27 cellular contexts compared by ENCODE assay signal in genomic region chr17:71993363-71993762, GRCh38.
"Had no signal": no experiment of that assay in that cellular context is flagged by ENCODE, and none has a peak within 500 bp of the region (broad histone marks: within the 10 kb centered on the region; RNA-seq: fewer than 3 reads in every experiment).

No MANE protein-coding gene starts in this region.

- H3K36me3 ChIP-seq: heart left ventricle, left ventricle myocardium inferior, pancreas, prostate gland, sigmoid colon, tibial nerve, upper lobe of left lung, uterus had no signal

- H3K27me3 ChIP-seq: pancreas, sigmoid colon, tibial nerve, upper lobe of left lung, uterus had no signal

- H3K4me3 ChIP-seq: heart left ventricle, left ventricle myocardium inferior, lung, pancreas, prostate gland, sigmoid colon, tibial nerve, upper lobe of left lung, uterus had no signal

- H3K9me3 Mint-ChIP-seq: mesothelial cell of epicardium; stimulated activated memory B cell treated with anti-CD40 and anti-IgM and Interleukin-4, amounts not matched to agents 10 μg/mL and 1 μg/mL and 100 μg/mL, for 72 hours had no signal

- FAIRE-seq: islet of Langerhans, pancreas, small intestine had no signal

- H3K4me1 Mint-ChIP-seq: immature natural killer cell; naive thymus-derived CD4-positive, alpha-beta T cell; stimulated activated memory B cell treated with anti-CD40 and anti-IgM and Interleukin-4, amounts not matched to agents 10 μg/mL and 1 μg/mL and 100 μg/mL, for 72 hours; stimulated activated naive CD8-positive, alpha-beta T cell treated with anti-CD3 and anti-CD28 coated beads, Interleukin-15, amount 100 ng/mL, for 72 hours had no signal

- ATAC-seq: heart left ventricle; naive thymus-derived CD4-positive, alpha-beta T cell; natural killer cell treated with Interleukin-12 subunit alpha and Interleukin-12 subunit beta and Interleukin-15 and Interleukin-18, amount 100 ng/mL, for 72 hours; pancreas; stimulated activated memory B cell treated with anti-CD40 and anti-IgM and Interleukin-4, amounts not matched to agents 10 μg/mL and 1 μg/mL and 100 μg/mL, for 72 hours; stimulated activated naive CD8-positive, alpha-beta T cell treated with anti-CD3 and anti-CD28 coated beads, Interleukin-15, amount 100 ng/mL, for 72 hours had no signal

- H3K27ac Mint-ChIP-seq: immature natural killer cell; mesothelial cell of epicardium; naive thymus-derived CD4-positive, alpha-beta T cell; natural killer cell treated with Interleukin-12 subunit alpha and Interleukin-12 subunit beta and Interleukin-15 and Interleukin-18, amount 100 ng/mL, for 72 hours; stimulated activated memory B cell treated with anti-CD40 and anti-IgM and Interleukin-4, amounts not matched to agents 10 μg/mL and 1 μg/mL and 100 μg/mL, for 72 hours; stimulated activated naive CD8-positive, alpha-beta T cell treated with anti-CD3 and anti-CD28 coated beads, Interleukin-15, amount 100 ng/mL, for 72 hours had no signal

- H3K36me3 Mint-ChIP-seq: immature natural killer cell; mesothelial cell of epicardium; naive thymus-derived CD4-positive, alpha-beta T cell; natural killer cell treated with Interleukin-12 subunit alpha and Interleukin-12 subunit beta and Interleukin-15 and Interleukin-18, amount 100 ng/mL, for 72 hours; stimulated activated memory B cell treated with anti-CD40 and anti-IgM and Interleukin-4, amounts not matched to agents 10 μg/mL and 1 μg/mL and 100 μg/mL, for 72 hours had no signal

- H3K27me3 Mint-ChIP-seq: naive thymus-derived CD4-positive, alpha-beta T cell; natural killer cell treated with Interleukin-12 subunit alpha and Interleukin-12 subunit beta and Interleukin-15 and Interleukin-18, amount 100 ng/mL, for 72 hours; stimulated activated memory B cell treated with anti-CD40 and anti-IgM and Interleukin-4, amounts not matched to agents 10 μg/mL and 1 μg/mL and 100 μg/mL, for 72 hours; stimulated activated naive CD8-positive, alpha-beta T cell treated with anti-CD3 and anti-CD28 coated beads, Interleukin-15, amount 100 ng/mL, for 72 hours had no signal

- H3K27ac ChIP-seq: heart left ventricle, left ventricle myocardium inferior, pancreas, prostate gland, sigmoid colon, tibial nerve, upper lobe of left lung, uterus had no signal

- H3K4me1 ChIP-seq: left ventricle myocardium inferior, pancreas, prostate gland, sigmoid colon, tibial nerve, upper lobe of left lung, uterus had no signal

- H3K4me3 Mint-ChIP-seq: immature natural killer cell; mesothelial cell of epicardium; naive thymus-derived CD4-positive, alpha-beta T cell; natural killer cell treated with Interleukin-12 subunit alpha and Interleukin-12 subunit beta and Interleukin-15 and Interleukin-18, amount 100 ng/mL, for 72 hours; stimulated activated memory B cell treated with anti-CD40 and anti-IgM and Interleukin-4, amounts not matched to agents 10 μg/mL and 1 μg/mL and 100 μg/mL, for 72 hours; stimulated activated naive CD8-positive, alpha-beta T cell treated with anti-CD3 and anti-CD28 coated beads, Interleukin-15, amount 100 ng/mL, for 72 hours had no signal

- H3K9me3 ChIP-seq: heart left ventricle, left ventricle myocardium inferior, pancreas, prostate gland, tibial nerve, upper lobe of left lung, uterus had no signal

- DNase-seq: heart left ventricle; hypothalamus; immature natural killer cell; left ventricle myocardium inferior; mesendoderm; naive thymus-derived CD4-positive, alpha-beta T cell; nucleus accumbens; pancreas; retina; sigmoid colon; small intestine; stimulated activated CD4-positive, alpha-beta T cell treated with anti-CD3 and anti-CD28 coated beads, Interleukin-1b, Interleukin-23, amount 100 ng/mL, for 48 hours; stimulated activated CD4-positive, alpha-beta T cell treated with anti-CD3 and anti-CD28 coated beads, Interleukin-2, amount 100 ng/mL, for 48 hours; stimulated activated CD4-positive, alpha-beta T cell treated with anti-CD3 and anti-CD28 coated beads, Interleukin-4, amount 100 ng/mL, for 4 hours; stimulated activated CD8-positive, alpha-beta memory T cell treated with anti-CD3 and anti-CD28 coated beads, Interleukin-4, amount 100 ng/mL, for 48 hours; stimulated activated naive CD4-positive, alpha-beta T cell treated with Interleukin-2 at 50 U/mL for 16 hours; stimulated activated naive CD8-positive, alpha-beta T cell treated with anti-CD3 and anti-CD28 coated beads, Interleukin-15, amount 100 ng/mL, for 72 hours; substantia nigra; uterus had no signal
